Comparison of ENCODE assay signal across 8 cellular contexts in the genomic region with DNA sequence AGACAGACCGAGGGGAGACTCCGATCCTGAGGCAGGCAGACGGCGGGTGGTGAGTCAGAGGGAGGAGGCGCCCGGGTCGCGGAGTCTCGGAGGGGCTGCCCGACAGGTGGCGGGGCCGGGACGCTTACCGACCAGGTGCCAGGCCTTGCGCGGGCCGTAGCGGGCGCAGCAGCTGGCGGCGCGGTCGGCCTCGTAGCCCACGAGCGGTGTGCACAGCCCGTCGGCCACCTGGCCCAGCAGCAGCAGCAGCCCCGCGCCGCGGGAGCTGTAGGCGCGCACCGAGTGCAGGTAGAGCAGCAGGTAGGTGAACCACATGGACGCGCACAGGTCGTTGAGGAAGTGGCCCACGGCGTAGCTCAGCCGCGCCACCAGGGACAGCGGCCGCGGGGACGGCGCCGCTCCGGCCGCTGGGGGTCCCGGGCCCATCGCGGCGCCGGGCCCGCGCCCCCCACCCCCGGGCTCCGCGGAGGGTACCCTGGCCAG. TPM values are rescaled to one million over a fixed set of nuclear protein-coding genes. Genes with fewer than 3 reads are reported as not detected.
DNase-seq lines count a peak whose midpoint lies in the region; ATAC-seq, FAIRE-seq and TF ChIP-seq lines count a peak whose summit lies in the region.
"Had no signal": no experiment of that assay in that cellular context is flagged by ENCODE, and none has a peak within 500 bp of the region (broad histone marks: within the 10 kb centered on the region; RNA-seq: fewer than 3 reads in every experiment).

No MANE protein-coding gene starts in this region.

- no peaks in the 10 kb centered on the region for H3K9me1 ChIP-seq in keratinocyte (ENCODE audit: control insufficient read depth, extremely low read depth, insufficient read depth, low read length)

- peak; percentile 12 for ATAC-seq in GM18873 (IDR thresholded peaks at IDR 0.05; ENCODE audit: low FRiP score, unreplicated experiment)
- ATAC-seq in HG03060 (IDR thresholded peaks at IDR 0.05; ENCODE audit: low read depth, unreplicated experiment), result peak; percentile 15

- no peak for TF ChIP-seq POLR2A in adrenal gland (IDR thresholded peaks at IDR 0.05)

- FAIRE-seq in keratinocyte (lab: Jason Lieb, UNC), result no peak

- intact Hi-C loops in adrenal gland (cut with DNase I), result no loop called here

- no peaks in the 10 kb centered on the region for H3K36me3 ChIP-seq in adrenal gland (replicated peaks in 1 of 2)
- H3K36me3 ChIP-seq in keratinocyte (ENCODE audit: control insufficient read depth in 2 of 2, extremely low read depth in 1 of 2, insufficient read depth in 2 of 2, low read length in 2 of 2), result peaks cover 0 to 4% of the 10 kb centered on the region in 2 experiments

- H3K4me3 ChIP-seq in adrenal gland (peak overlapping the region; percentile 25 to 100 (median 58)), keratinocyte (ENCODE audit: control insufficient read depth in 2 of 3, extremely low read depth in 1 of 3, insufficient read depth in 2 of 3, low read depth in 1 of 3, low read length in 3 of 3) (peak overlapping the region; percentile 86 to 96 (median 91))

- H3K4me1 ChIP-seq in adrenal gland (replicated peaks in 1 of 2) (peaks cover 14 to 24% of the 10 kb centered on the region in 2 donors), keratinocyte (ENCODE audit: control insufficient read depth, extremely low read depth, insufficient read depth, low read length) (peaks cover 18% of the 10 kb centered on the region)

- peak in 2 of 6 experiments; percentile 9 to 33 for TF ChIP-seq CTCF in adrenal gland (IDR thresholded peaks at IDR 0.05)
- TF ChIP-seq CTCF in keratinocyte (optimal IDR thresholded peaks at IDR 0.05 in 1 of 3, IDR thresholded peaks at IDR 0.05 in 1 of 3, conservative IDR thresholded peaks at IDR 0.05 in 1 of 3; ENCODE audit: extremely low read depth in 1 of 3, insufficient read depth in 2 of 3, low read length in 3 of 3), result peak in 1 of 3 experiments; percentile 4

- H2AFZ ChIP-seq in keratinocyte (ENCODE audit: control insufficient read depth, low read length), result peak overlapping the region; percentile 26

- DNase-seq in T follicular helper cell (ENCODE audit: low read depth), result peak; percentile 69
- DNase-seq in adrenal gland, result peak in 5 of 7 donors; percentile 51 to 67 (median 59)
- DNase-seq in keratinocyte (ENCODE audit: low read depth, low spot score), result no peak
- peak; percentile 74 for DNase-seq in stimulated activated CD4-positive, alpha-beta T cell treated with anti-CD3 and anti-CD28 coated beads, Interleukin-4, amount 100 ng/mL, for 24 hours
- no peak for DNase-seq in kidney glomerular epithelial cell (lab: John Stamatoyannopoulos, UW)

- H3K27me3 ChIP-seq in adrenal gland (no peaks in the 10 kb centered on the region), keratinocyte (ENCODE audit: control insufficient read depth, extremely low read depth, insufficient read depth, low read length) (no peaks in the 10 kb centered on the region)

- H3K27ac ChIP-seq in adrenal gland (peak overlapping the region in 3 of 5 donors; percentile 35 to 89 (median 41)), keratinocyte (ENCODE audit: control insufficient read depth, insufficient read depth, low read length) (peak overlapping the region; percentile 56)

- dilution Hi-C loops in keratinocyte (cut with MboI; ENCODE audit: extremely low pct_ligation_motif_present, low sequenced_read_pairs), result no loop called here

- peak overlapping the region; percentile 85 for H3K9ac ChIP-seq in keratinocyte (ENCODE audit: control insufficient read depth, extremely low read depth, insufficient read depth, low read length)

- 0% methylated on average over 5 to 60 of the region's 60 CpGs; no CpG with 5 or more reads in 1 of the 4 donors for WGBS in adrenal gland, 4 donors

- H4K20me1 ChIP-seq in keratinocyte (ENCODE audit: control insufficient read depth, extremely low read depth, insufficient read depth, low read length), result peaks cover 10% of the 10 kb centered on the region

- H3K4me2 ChIP-seq in keratinocyte (ENCODE audit: control insufficient read depth, extremely low read depth, insufficient read depth, low read depth, low read length), result peak overlapping the region; percentile 96

- H3K79me2 ChIP-seq in keratinocyte (ENCODE audit: control insufficient read depth, insufficient read depth, low read length), result peaks cover 32% of the 10 kb centered on the region

- H3K9me3 ChIP-seq in adrenal gland (replicated peaks in 1 of 3), result no peaks in the 10 kb centered on the region
- H3K9me3 ChIP-seq in keratinocyte (ENCODE audit: control insufficient read depth, low read depth, low read length), result no peaks in the 10 kb centered on the region

RNA-seq across cellular contexts. Expression of gene MFSD12, which starts 0.4 kb away (rescaled TPM):
- total RNA-seq in adrenal gland, result 100 to 1,000 TPM in 2 of 8 donors, 10 to 100 TPM in 6; 48.0 to 123 (median 66.9) TPM
- polyA plus RNA-seq in adrenal gland, result 10 to 100 TPM; 18.5 to 89.3 (median 48.5) TPM
- polyA plus RNA-seq in keratinocyte, result 30.0 to 44.7 TPM (median 34.8 TPM) in 3 replicates
- 9.7 TPM for polyA plus RNA-seq in keratinocyte (2011; ENCODE audit: low read depth)
- polyA plus RNA-seq in keratinocyte (2011; cell fraction: cytosol; rRNA removed), result 18.7 and 42.2 TPM in 2 replicates
- polyA plus RNA-seq in keratinocyte (2011; cell fraction: nucleus; rRNA removed), result 81.3 and 102 TPM in 2 replicates
- polyA plus RNA-seq in keratinocyte (2012; ENCODE audit: low replicate concordance), result 28.1 and 52.7 TPM in 2 replicates
- 33.1 to 91.2 TPM (median 48.2 TPM) in 3 replicates for polyA minus RNA-seq in keratinocyte
- 81.5 TPM for polyA minus RNA-seq in keratinocyte (2011; cell fraction: cytosol; rRNA and poly(A)+ RNA removed)
- polyA minus RNA-seq in keratinocyte (2011; cell fraction: nucleus; rRNA and poly(A)+ RNA removed), result 75.0 and 76.5 TPM in 2 replicates

RNA-seq across cellular contexts. Expression of gene HMG20B, which starts 15.7 kb away (rescaled TPM):
- 100 to 1,000 TPM in 5 of 8 donors, 10 to 100 TPM in 3; 49.3 to 137 (median 105) TPM for total RNA-seq in adrenal gland
- polyA plus RNA-seq in adrenal gland (100 to 1,000 TPM in 1 of 3 donors, 10 to 100 TPM in 2; 18.1 to 178 (median 100.0) TPM), keratinocyte (27.9 to 38.3 TPM (median 27.9 TPM) in 3 replicates)
- 87.5 TPM for polyA plus RNA-seq in keratinocyte (2011; ENCODE audit: low read depth)
- 15.2 and 37.3 TPM in 2 replicates for polyA plus RNA-seq in keratinocyte (2011; cell fraction: cytosol; rRNA removed)
- polyA plus RNA-seq in keratinocyte (2011; cell fraction: nucleus; rRNA removed), result 39.3 and 57.3 TPM in 2 replicates
- 30.6 and 44.6 TPM in 2 replicates for polyA plus RNA-seq in keratinocyte (2012; ENCODE audit: low replicate concordance)
- 6.5 to 17.1 TPM (median 7.6 TPM) in 3 replicates for polyA minus RNA-seq in keratinocyte
- polyA minus RNA-seq in keratinocyte (2011; cell fraction: cytosol; rRNA and poly(A)+ RNA removed), result 54.1 TPM
- 14.0 and 17.2 TPM in 2 replicates for polyA minus RNA-seq in keratinocyte (2011; cell fraction: nucleus; rRNA and poly(A)+ RNA removed)

RNA-seq across cellular contexts. Expression of gene TEKTIP1, which starts 18.0 kb away (rescaled TPM):
- 1 to 10 TPM in 2 of 8 donors, under 1 TPM in 2, not detected in 4; 0.68 to 3.6 (median 1.1) TPM for total RNA-seq in adrenal gland
- polyA plus RNA-seq in adrenal gland (1 to 10 TPM in 2 of 3 donors, not detected in 1; 1.1 to 3.5 TPM), keratinocyte (not detected in 3 replicates)
- not detected for polyA plus RNA-seq in keratinocyte (2011; ENCODE audit: low read depth)
- not detected in 2 replicates for polyA plus RNA-seq in keratinocyte (2011; cell fraction: cytosol; rRNA removed)
- polyA plus RNA-seq in keratinocyte (2011; cell fraction: nucleus; rRNA removed), result not detected in 2 replicates
- 0.50 TPM in 1 of 2 replicates, not detected in the other for polyA plus RNA-seq in keratinocyte (2012; ENCODE audit: low replicate concordance)
- not detected in 3 replicates for polyA minus RNA-seq in keratinocyte
- polyA minus RNA-seq in keratinocyte (2011; cell fraction: cytosol; rRNA and poly(A)+ RNA removed), result not detected
- not detected in 2 replicates for polyA minus RNA-seq in keratinocyte (2011; cell fraction: nucleus; rRNA and poly(A)+ RNA removed)
- total RNA-seq: pulmonary artery endothelial cell had no signal

RNA-seq across cellular contexts. Expression of gene GIPC3, which starts 28.3 kb away (rescaled TPM):
- total RNA-seq in adrenal gland, result 1 to 10 TPM; 2.0 to 5.9 (median 3.4) TPM
- 1 to 10 TPM; 1.6 to 4.9 (median 2.6) TPM for polyA plus RNA-seq in adrenal gland
- not detected in 3 replicates for polyA plus RNA-seq in keratinocyte
- not detected for polyA plus RNA-seq in keratinocyte (2011; ENCODE audit: low read depth)
- polyA plus RNA-seq in keratinocyte (2011; cell fraction: cytosol; rRNA removed), result not detected in 2 replicates
- not detected in 2 replicates for polyA plus RNA-seq in keratinocyte (2011; cell fraction: nucleus; rRNA removed)
- polyA plus RNA-seq in keratinocyte (2012; ENCODE audit: low replicate concordance), result not detected in 2 replicates
- polyA minus RNA-seq in keratinocyte, result not detected in 3 replicates
- polyA minus RNA-seq in keratinocyte (2011; cell fraction: cytosol; rRNA and poly(A)+ RNA removed), result not detected
- polyA minus RNA-seq in keratinocyte (2011; cell fraction: nucleus; rRNA and poly(A)+ RNA removed), result not detected in 2 replicates

RNA-seq across cellular contexts. Expression of gene TBXA2R, which starts 49.7 kb away (rescaled TPM):
- total RNA-seq in adrenal gland, result 10 to 100 TPM in 7 of 8 donors, 1 to 10 TPM in 1; 8.9 to 25.5 (median 17.2) TPM
- polyA plus RNA-seq in adrenal gland (1 to 10 TPM; 5.2 to 6.9 (median 6.2) TPM), keratinocyte (not detected in 3 replicates)
- not detected for polyA plus RNA-seq in keratinocyte (2011; ENCODE audit: low read depth)
- polyA plus RNA-seq in keratinocyte (2011; cell fraction: cytosol; rRNA removed), result not detected in 2 replicates
- polyA plus RNA-seq in keratinocyte (2011; cell fraction: nucleus; rRNA removed), result 0.08 TPM in 1 of 2 replicates, not detected in the other
- 0.09 TPM in 1 of 2 replicates, not detected in the other for polyA plus RNA-seq in keratinocyte (2012; ENCODE audit: low replicate concordance)
- not detected in 3 replicates for polyA minus RNA-seq in keratinocyte
- not detected for polyA minus RNA-seq in keratinocyte (2011; cell fraction: cytosol; rRNA and poly(A)+ RNA removed)
- not detected in 2 replicates for polyA minus RNA-seq in keratinocyte (2011; cell fraction: nucleus; rRNA and poly(A)+ RNA removed)

Comparison
In these comparisons a context has a peak if more than half of its experiments do, and no peak if none do; other contexts are left out.
1. DNase-seq: peak in T follicular helper cell (single experiment), adrenal gland (5 of 7) and stimulated activated CD4-positive, alpha-beta T cell treated with anti-CD3 and anti-CD28 coated beads, Interleukin-4, amount 100 ng/mL, for 24 hours (single experiment); none in keratinocyte (single experiment) and kidney glomerular epithelial cell (single experiment).